8 cellular contexts compared by ENCODE assay signal in genomic region chr10:99329891-99330674, GRCh38. TPM values are rescaled to one million over a fixed set of nuclear protein-coding genes. Genes with fewer than 3 reads are reported as not detected.
DNase-seq lines count a peak whose midpoint lies in the region; ATAC-seq and TF ChIP-seq lines count a peak whose summit lies in the region.

No MANE protein-coding gene starts in this region.

- H3K27me3 Mint-ChIP-seq in activated CD4-positive, alpha-beta T cell treated with anti-CD3 and anti-CD28 coated beads, Interleukin-2, amount 10 ng/mL, durations not matched to agents 24 days and 14 days, result peaks cover 36% of the 10 kb centered on the region

- no peaks in the 10 kb centered on the region for H3K9me3 Mint-ChIP-seq in activated CD4-positive, alpha-beta T cell treated with anti-CD3 and anti-CD28 coated beads, Interleukin-2, amount 10 ng/mL, durations not matched to agents 24 days and 14 days

- H3K36me3 ChIP-seq in cardiac muscle cell, result no peaks in the 10 kb centered on the region
- no peaks in the 10 kb centered on the region for H3K36me3 ChIP-seq in rectal smooth muscle tissue (ENCODE audit: control insufficient read depth, insufficient read depth, low read length)

- peak overlapping the region; percentile 30 for H3K4me3 Mint-ChIP-seq in activated CD4-positive, alpha-beta T cell treated with anti-CD3 and anti-CD28 coated beads, Interleukin-2, amount 10 ng/mL, durations not matched to agents 24 days and 14 days

- H3K4me3 ChIP-seq in cardiac muscle cell (peak overlapping the region; percentile 47), rectal smooth muscle tissue (ENCODE audit: low read length) (peak overlapping the region; percentile 62)

- no peak overlapping the region for H3K27ac Mint-ChIP-seq in activated CD4-positive, alpha-beta T cell treated with anti-CD3 and anti-CD28 coated beads, Interleukin-2, amount 10 ng/mL, durations not matched to agents 24 days and 14 days

- H3K4me1 ChIP-seq in cardiac muscle cell (ENCODE audit: low read depth), result no peaks in the 10 kb centered on the region
- no peaks in the 10 kb centered on the region for H3K4me1 ChIP-seq in rectal smooth muscle tissue (ENCODE audit: control insufficient read depth, insufficient read depth, low read length)

- H3K27ac ChIP-seq in cardiac muscle cell, result no peak overlapping the region
- no peak overlapping the region for H3K27ac ChIP-seq in rectal smooth muscle tissue (ENCODE audit: low read depth, low read length)

- H3K4me1 Mint-ChIP-seq in activated CD4-positive, alpha-beta T cell treated with anti-CD3 and anti-CD28 coated beads, Interleukin-2, amount 10 ng/mL, durations not matched to agents 24 days and 14 days, result no peaks in the 10 kb centered on the region

- intact Hi-C loops in activated CD4-positive, alpha-beta T cell treated with anti-CD3 and anti-CD28 coated beads, Interleukin-2, amount 10 ng/mL, durations not matched to agents 24 days and 14 days (cut with micrococcal nuclease), result no loop called here

- H3K27me3 ChIP-seq in cardiac muscle cell (peaks cover 63% of the 10 kb centered on the region), rectal smooth muscle tissue (ENCODE audit: control insufficient read depth, insufficient read depth, low read length) (peaks cover 7% of the 10 kb centered on the region)

- H3K36me3 Mint-ChIP-seq in activated CD4-positive, alpha-beta T cell treated with anti-CD3 and anti-CD28 coated beads, Interleukin-2, amount 10 ng/mL, durations not matched to agents 24 days and 14 days (ENCODE audit: low read depth), result peaks cover 6% of the 10 kb centered on the region

- DNase-seq in activated CD4-positive, alpha-beta T cell treated with anti-CD3 and anti-CD28 coated beads, Interleukin-2, amount 10 ng/mL, durations not matched to agents 24 days and 14 days, result peak; percentile 60
- no peak for DNase-seq in activated CD4-positive, alpha-beta T cell treated with anti-CD3 and anti-CD28 coated beads, Interleukin-2, amount 50 U/mL, for 1 hour
- DNase-seq in activated T-cell treated with anti-CD3 and anti-CD28 coated beads for 48 hours (ENCODE audit: low read depth) (peak; percentile 8), cardiac muscle cell (ENCODE audit: low read depth in 1 of 2, low spot score in 1 of 2) (peak; percentile 27 to 69), NCI-H1436 (lab: John Stamatoyannopoulos, UW) (no peak)

- no peaks in the 10 kb centered on the region for H3K9me3 ChIP-seq in cardiac muscle cell (ENCODE audit: low read depth)

- TF ChIP-seq CTCF in cardiac muscle cell (IDR thresholded peaks at IDR 0.05; ENCODE audit: low read depth, low read length), result no peak

- ATAC-seq in HG03060 (IDR thresholded peaks at IDR 0.05; ENCODE audit: low read depth, unreplicated experiment) (peak; percentile 14), GM21528 (IDR thresholded peaks at IDR 0.05; ENCODE audit: low FRiP score, unreplicated experiment) (no peak)

- H3K9ac ChIP-seq in rectal smooth muscle tissue (ENCODE audit: low read length), result no peak overlapping the region

RNA-seq across cellular contexts. Expression of gene CNNM1, which starts 0.9 kb away (rescaled TPM):
- 0.28 and 0.44 TPM in 2 replicates for total RNA-seq in activated CD4-positive, alpha-beta T cell treated with anti-CD3 and anti-CD28 coated beads, Interleukin-2, amount 10 ng/mL, durations not matched to agents 24 days and 14 days
- total RNA-seq in cardiac muscle cell, result 2.2 and 2.8 TPM in 2 replicates
- 1.7 and 2.3 TPM in 2 replicates for polyA plus RNA-seq in cardiac muscle cell

Comparison
In these comparisons a context has a peak if more than half of its experiments do, and no peak if none do; other contexts are left out.
1. DNase-seq: peak in activated CD4-positive, alpha-beta T cell treated with anti-CD3 and anti-CD28 coated beads, Interleukin-2, amount 10 ng/mL, durations not matched to agents 24 days and 14 days (single experiment), activated T-cell treated with anti-CD3 and anti-CD28 coated beads for 48 hours (single experiment) and cardiac muscle cell (2 of 2); none in activated CD4-positive, alpha-beta T cell treated with anti-CD3 and anti-CD28 coated beads, Interleukin-2, amount 50 U/mL, for 1 hour (single experiment) and NCI-H1436 (single experiment).